In genomic region chr9:122350577-122351355, GRCh38 we compare ENCODE assay signal across 1 cellular context.
TF ChIP-seq lines count a peak whose summit lies in the region.

No MANE protein-coding gene starts in this region.

TF ChIP-seq in IMR-90, 13 proteins besides CTCF, POLR2A, EP300 and RAD21 (continued from another document):
- no peak for TF ChIP-seq USF2 (IDR thresholded peaks at IDR 0.05; ENCODE audit: low read depth, low read length)
- TF ChIP-seq CEBPB (IDR thresholded peaks at IDR 0.05; ENCODE audit: low read depth, low read length) = no peak
- TF ChIP-seq MAZ (IDR thresholded peaks at IDR 0.05; ENCODE audit: borderline replicate concordance, low read depth, low read length) = peak; percentile 64; the same call in 1 of the 2 replicates
